12 cellular contexts compared by ENCODE assay signal in the genomic region with DNA sequence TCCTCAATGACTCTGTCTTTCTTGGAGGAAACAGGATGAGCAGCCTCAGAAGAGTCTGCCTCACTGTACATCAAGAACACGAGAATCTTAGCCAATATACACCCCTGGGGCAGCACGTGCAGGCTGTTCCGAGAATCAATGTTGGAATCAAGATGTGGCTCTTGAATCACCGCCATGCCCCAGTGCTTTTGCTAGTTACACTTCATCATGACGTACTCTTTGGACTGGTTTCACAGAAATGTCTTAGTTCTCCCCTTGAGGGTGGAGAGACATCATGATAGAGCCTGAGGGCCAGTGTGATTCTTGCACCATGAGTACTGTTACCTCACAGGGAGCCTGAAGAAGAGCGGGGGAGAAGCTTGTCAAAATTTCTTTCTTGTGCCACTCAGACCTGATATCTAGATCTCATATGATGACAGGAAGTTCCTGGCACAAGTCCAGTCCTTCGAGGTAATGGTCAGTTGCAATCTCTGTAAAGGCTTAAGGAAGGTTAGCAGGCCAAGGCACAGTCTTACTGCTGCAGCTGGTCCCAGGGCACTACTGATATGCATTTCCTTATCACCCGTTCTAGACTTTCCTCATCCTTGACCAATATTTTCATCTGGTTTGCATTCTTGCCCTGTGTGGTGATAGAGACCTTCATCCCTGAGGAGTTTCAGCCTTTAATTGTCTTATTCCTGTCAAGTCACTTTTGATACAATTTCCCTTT. TPM values are rescaled to one million over a fixed set of nuclear protein-coding genes. Genes with fewer than 3 reads are reported as not detected.
DNase-seq lines count a peak whose midpoint lies in the region; ATAC-seq and TF ChIP-seq lines count a peak whose summit lies in the region.
"Had no signal": no experiment of that assay in that cellular context is flagged by ENCODE, and none has a peak within 500 bp of the region (broad histone marks: within the 10 kb centered on the region; RNA-seq: fewer than 3 reads in every experiment).

No MANE protein-coding gene starts in this region.

- intact Hi-C loops in left lung (cut with DNase I) (no loop called here), upper lobe of right lung (cut with DNase I) (no loop called here)

- DNase-seq in OCI-M1 (lab: John Stamatoyannopoulos, UW): peak; percentile 41
- DNase-seq in epithelial cell of proximal tubule (ENCODE audit: low read depth): peak; percentile 98
- DNase-seq in left lung: no peak
- no peak for DNase-seq in upper lobe of right lung
- no peak for DNase-seq in activated naive CD8-positive, alpha-beta T cell treated with anti-CD3 and anti-CD28 coated beads, Interleukin-2, amount 50 U/mL, for 24 hours
- no peak for DNase-seq in osteocyte (ENCODE audit: extremely low spot score, unreplicated experiment)
- DNase-seq in stimulated activated effector memory CD8-positive, alpha-beta T cell treated with anti-CD3 and anti-CD28 coated beads, Interleukin-12 subunit alpha, Interleukin-12 subunit beta, amount 100 ng/mL, for 72 hours (ENCODE audit: low spot score in 2 of 2): no peak
- DNase-seq: activated effector memory CD4-positive, alpha-beta T cell treated with anti-CD3 and anti-CD28 coated beads, Interleukin-2, amount 50 U/mL, for 16 hours; DMS79; hypothalamus; SJCRH30; stimulated activated CD4-positive, alpha-beta T cell treated with anti-CD3 and anti-CD28 coated beads, Interleukin-12 subunit alpha, Interleukin-12 subunit beta, amount 100 ng/mL, for 4 hours had no signal

- H3K27me3 ChIP-seq in left lung (no peaks in the 10 kb centered on the region), upper lobe of right lung (no peaks in the 10 kb centered on the region)
- H3K27me3 ChIP-seq: SJCRH30 had no signal

- no peak overlapping the region for H3K4me3 Mint-ChIP-seq in activated naive CD8-positive, alpha-beta T cell treated with anti-CD3 and anti-CD28 coated beads, Interleukin-2, amount 50 U/mL, for 24 hours
- H3K4me3 Mint-ChIP-seq in osteocyte (ENCODE audit: unreplicated experiment): no peak overlapping the region
- H3K4me3 Mint-ChIP-seq in stimulated activated effector memory CD8-positive, alpha-beta T cell treated with anti-CD3 and anti-CD28 coated beads, Interleukin-12 subunit alpha, Interleukin-12 subunit beta, amount 100 ng/mL, for 72 hours: no peak overlapping the region

- H3K4me3 ChIP-seq in epithelial cell of proximal tubule (ENCODE audit: low read depth, low read length) (no peak overlapping the region), left lung (no peak overlapping the region), upper lobe of right lung (no peak overlapping the region)
- H3K4me3 ChIP-seq: SJCRH30 had no signal

- no peaks in the 10 kb centered on the region for H3K27me3 Mint-ChIP-seq in activated naive CD8-positive, alpha-beta T cell treated with anti-CD3 and anti-CD28 coated beads, Interleukin-2, amount 50 U/mL, for 24 hours
- no peaks in the 10 kb centered on the region for H3K27me3 Mint-ChIP-seq in osteocyte (ENCODE audit: unreplicated experiment)

- no peak for TF ChIP-seq CTCF in epithelial cell of proximal tubule (conservative IDR thresholded peaks at IDR 0.05; ENCODE audit: low read depth, low read length)
- no peak for TF ChIP-seq CTCF in left lung (IDR thresholded peaks at IDR 0.05)
- no peak for TF ChIP-seq CTCF in upper lobe of right lung (IDR thresholded peaks at IDR 0.05)
- TF ChIP-seq CTCF in osteocyte (IDR thresholded peaks at IDR 0.05): no peak

- peaks cover 37% of the 10 kb centered on the region for H3K4me1 Mint-ChIP-seq in activated naive CD8-positive, alpha-beta T cell treated with anti-CD3 and anti-CD28 coated beads, Interleukin-2, amount 50 U/mL, for 24 hours
- H3K4me1 Mint-ChIP-seq in osteocyte (ENCODE audit: unreplicated experiment): peaks cover 7% of the 10 kb centered on the region
- peaks cover 5% of the 10 kb centered on the region for H3K4me1 Mint-ChIP-seq in stimulated activated effector memory CD8-positive, alpha-beta T cell treated with anti-CD3 and anti-CD28 coated beads, Interleukin-12 subunit alpha, Interleukin-12 subunit beta, amount 100 ng/mL, for 72 hours

- H3K9me3 Mint-ChIP-seq in activated naive CD8-positive, alpha-beta T cell treated with anti-CD3 and anti-CD28 coated beads, Interleukin-2, amount 50 U/mL, for 24 hours: no peaks in the 10 kb centered on the region
- H3K9me3 Mint-ChIP-seq in osteocyte (ENCODE audit: unreplicated experiment): no peaks in the 10 kb centered on the region
- H3K9me3 Mint-ChIP-seq in stimulated activated effector memory CD8-positive, alpha-beta T cell treated with anti-CD3 and anti-CD28 coated beads, Interleukin-12 subunit alpha, Interleukin-12 subunit beta, amount 100 ng/mL, for 72 hours: no peaks in the 10 kb centered on the region

- ATAC-seq in left lung (peak; percentile 22), upper lobe of right lung (peak; percentile 45)
- no peak for ATAC-seq in activated naive CD8-positive, alpha-beta T cell treated with anti-CD3 and anti-CD28 coated beads, Interleukin-2, amount 50 U/mL, for 24 hours
- ATAC-seq in stimulated activated effector memory CD8-positive, alpha-beta T cell treated with anti-CD3 and anti-CD28 coated beads, Interleukin-12 subunit alpha, Interleukin-12 subunit beta, amount 100 ng/mL, for 72 hours: no peak

- H3K9me3 ChIP-seq in left lung (no peaks in the 10 kb centered on the region), upper lobe of right lung (no peaks in the 10 kb centered on the region)
- H3K9me3 ChIP-seq: SJCRH30 had no signal

- H3K36me3 Mint-ChIP-seq in activated naive CD8-positive, alpha-beta T cell treated with anti-CD3 and anti-CD28 coated beads, Interleukin-2, amount 50 U/mL, for 24 hours (ENCODE audit: low read depth): no peaks in the 10 kb centered on the region
- no peaks in the 10 kb centered on the region for H3K36me3 Mint-ChIP-seq in osteocyte (ENCODE audit: unreplicated experiment)
- no peaks in the 10 kb centered on the region for H3K36me3 Mint-ChIP-seq in stimulated activated effector memory CD8-positive, alpha-beta T cell treated with anti-CD3 and anti-CD28 coated beads, Interleukin-12 subunit alpha, Interleukin-12 subunit beta, amount 100 ng/mL, for 72 hours

- no peak overlapping the region for H3K27ac Mint-ChIP-seq in activated naive CD8-positive, alpha-beta T cell treated with anti-CD3 and anti-CD28 coated beads, Interleukin-2, amount 50 U/mL, for 24 hours
- no peak overlapping the region for H3K27ac Mint-ChIP-seq in osteocyte (ENCODE audit: unreplicated experiment)
- H3K27ac Mint-ChIP-seq in stimulated activated effector memory CD8-positive, alpha-beta T cell treated with anti-CD3 and anti-CD28 coated beads, Interleukin-12 subunit alpha, Interleukin-12 subunit beta, amount 100 ng/mL, for 72 hours: no peak overlapping the region

- H3K4me1 ChIP-seq in left lung (no peaks in the 10 kb centered on the region), upper lobe of right lung (no peaks in the 10 kb centered on the region)

- H3K27ac ChIP-seq in left lung (no peak overlapping the region), upper lobe of right lung (no peak overlapping the region)
- H3K27ac ChIP-seq: SJCRH30 had no signal

- H3K36me3 ChIP-seq in left lung (no peaks in the 10 kb centered on the region), upper lobe of right lung (no peaks in the 10 kb centered on the region)
- H3K36me3 ChIP-seq: SJCRH30 had no signal

RNA-seq across cellular contexts. Expression of gene STAT4, which starts 28.2 kb away (rescaled TPM):
- total RNA-seq in epithelial cell of proximal tubule: 0.72 and 1.6 TPM in 2 replicates
- total RNA-seq in left lung: 1 to 10 TPM; 4.4 to 4.5 TPM
- 8.0 TPM for total RNA-seq in upper lobe of right lung
- total RNA-seq in osteocyte: 0.47 and 1.3 TPM in 2 replicates

Comparison
In these comparisons a context has a peak if more than half of its experiments do, and no peak if none do; other contexts are left out.
1. DNase-seq: peak in OCI-M1 (single experiment) and epithelial cell of proximal tubule (single experiment); none in left lung (0 of 2), upper lobe of right lung (single experiment), activated naive CD8-positive, alpha-beta T cell treated with anti-CD3 and anti-CD28 coated beads, Interleukin-2, amount 50 U/mL, for 24 hours (single experiment), osteocyte (single experiment) and stimulated activated effector memory CD8-positive, alpha-beta T cell treated with anti-CD3 and anti-CD28 coated beads, Interleukin-12 subunit alpha, Interleukin-12 subunit beta, amount 100 ng/mL, for 72 hours (0 of 2).
2. ATAC-seq: peak in left lung (single experiment) and upper lobe of right lung (single experiment); none in activated naive CD8-positive, alpha-beta T cell treated with anti-CD3 and anti-CD28 coated beads, Interleukin-2, amount 50 U/mL, for 24 hours (single experiment) and stimulated activated effector memory CD8-positive, alpha-beta T cell treated with anti-CD3 and anti-CD28 coated beads, Interleukin-12 subunit alpha, Interleukin-12 subunit beta, amount 100 ng/mL, for 72 hours (single experiment).